28 cellular contexts compared by ENCODE assay signal in genomic region chr7:121156825-121157224, GRCh38.
"Had no signal": no experiment of that assay in that cellular context is flagged by ENCODE, and none has a peak within 500 bp of the region (broad histone marks: within the 10 kb centered on the region; RNA-seq: fewer than 3 reads in every experiment).

No MANE protein-coding gene starts in this region.

- H3K36me3 ChIP-seq: colonic mucosa, esophagus muscularis mucosa, esophagus squamous epithelium, gastroesophageal sphincter had no signal

- FAIRE-seq: colon, endometrium, endothelial cell of umbilical vein, frontal cortex had no signal

- H3K27me3 ChIP-seq: colonic mucosa, esophagus muscularis mucosa, esophagus squamous epithelium, foreskin keratinocyte, gastrocnemius medialis, gastroesophageal sphincter, heart left ventricle, heart right ventricle had no signal

- H3K27ac ChIP-seq: colonic mucosa, coronary artery, dorsolateral prefrontal cortex, epithelial cell of prostate, esophagus muscularis mucosa, esophagus squamous epithelium, foreskin keratinocyte, gastrocnemius medialis, gastroesophageal sphincter, heart left ventricle, heart right ventricle had no signal

- H3K4me3 ChIP-seq: colonic mucosa, coronary artery, dorsolateral prefrontal cortex, esophagus muscularis mucosa, esophagus squamous epithelium, gastrocnemius medialis, gastroesophageal sphincter, heart left ventricle, heart right ventricle had no signal

- H3K4me1 ChIP-seq: colonic mucosa, esophagus muscularis mucosa, esophagus squamous epithelium, foreskin keratinocyte, gastrocnemius medialis, gastroesophageal sphincter, heart left ventricle, heart right ventricle had no signal

- ATAC-seq: effector memory CD8-positive, alpha-beta T cell; esophagus mucosa; foreskin keratinocyte; gastroesophageal sphincter; heart left ventricle; heart right ventricle had no signal

- H3K9me3 ChIP-seq: colonic mucosa, esophagus muscularis mucosa, esophagus squamous epithelium, gastrocnemius medialis, gastroesophageal sphincter, heart left ventricle, heart right ventricle had no signal

- DNase-seq: colonic mucosa; cortex of kidney; dermis blood vessel endothelial cell; dorsolateral prefrontal cortex; effector CD4-positive, alpha-beta T cell; effector CD8-positive, alpha-beta T cell; effector memory CD4-positive, alpha-beta T cell; effector memory CD8-positive, alpha-beta T cell; endodermal cell; erythroblast; esophagus squamous epithelium; foreskin fibroblast; foreskin keratinocyte; foreskin melanocyte; gastrocnemius medialis; glutamatergic neuron; head of caudate nucleus; heart left ventricle; heart right ventricle had no signal
